Comparison of ENCODE assay signal across 21 cellular contexts in the genomic region with DNA sequence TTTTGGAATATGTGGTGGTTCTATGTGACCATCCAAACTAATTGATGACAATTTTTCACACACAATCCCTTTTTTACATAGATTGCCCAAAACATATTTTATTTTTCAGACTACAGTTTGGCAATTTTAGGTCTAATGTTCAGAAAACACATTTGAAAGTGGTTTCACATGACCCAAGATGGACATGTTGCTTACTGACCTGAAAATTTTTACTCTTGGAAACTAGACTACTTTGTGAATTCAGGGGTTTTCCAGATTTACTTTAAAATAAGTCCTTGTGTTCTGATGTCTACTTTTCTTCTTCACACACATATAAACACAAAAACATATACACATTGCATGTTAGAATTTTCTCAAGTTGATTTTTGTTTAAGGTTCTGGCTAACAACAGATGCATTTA.
"Had no signal": no experiment of that assay in that cellular context is flagged by ENCODE, and none has a peak within 500 bp of the region (broad histone marks: within the 10 kb centered on the region; RNA-seq: fewer than 3 reads in every experiment).

No MANE protein-coding gene starts in this region.

- H3K4me1 ChIP-seq: left lung, thyroid gland had no signal

- DNase-seq: activated CD4-positive, alpha-beta T cell treated with anti-CD3 and anti-CD28 coated beads, Interleukin-2, amount 10 ng/mL, durations not matched to agents 24 days and 14 days; activated CD8-positive, alpha-beta memory T cell treated with anti-CD3 and anti-CD28 coated beads, Interleukin-2, amount 50 U/mL, for 4 hours; activated effector memory CD4-positive, alpha-beta T cell treated with Interleukin-2 at 50 U/mL for 16 hours; activated T-cell treated with anti-CD3 and anti-CD28 coated beads, Interleukin-2, amount 50 U/mL, for 4 hours; effector CD4-positive, alpha-beta T cell; kidney; left lung; midbrain; nucleus accumbens; stimulated activated CD4-positive, alpha-beta T cell treated with anti-CD3 and anti-CD28 coated beads, Interleukin-12 subunit alpha, Interleukin-12 subunit beta, amount 100 ng/mL, for 4 hours; stimulated activated CD4-positive, alpha-beta T cell treated with anti-CD3 and anti-CD28 coated beads, Interleukin-1b, Interleukin-23, amount 100 ng/mL, for 48 hours; stimulated activated CD8-positive, alpha-beta memory T cell treated with anti-CD3 and anti-CD28 coated beads, Interleukin-4, amount 100 ng/mL, for 48 hours; stimulated activated naive CD4-positive, alpha-beta T cell treated with Interleukin-2 at 50 U/mL for 16 hours; T1000; thyroid gland had no signal

- H3K27ac Mint-ChIP-seq: activated CD4-positive, alpha-beta T cell treated with anti-CD3 and anti-CD28 coated beads, Interleukin-2, amount 10 ng/mL, durations not matched to agents 24 days and 14 days; activated naive CD4-positive, alpha-beta T cell treated with anti-CD3 and anti-CD28 coated beads, Interleukin-2, amount 50 U/mL, for 24 hours; nephron had no signal

- H3K9me3 ChIP-seq: left lung, thyroid gland had no signal

- H3K4me3 Mint-ChIP-seq: activated CD4-positive, alpha-beta T cell treated with anti-CD3 and anti-CD28 coated beads, Interleukin-2, amount 10 ng/mL, durations not matched to agents 24 days and 14 days; activated naive CD4-positive, alpha-beta T cell treated with anti-CD3 and anti-CD28 coated beads, Interleukin-2, amount 50 U/mL, for 24 hours; activated T-cell treated with anti-CD3 and anti-CD28 coated beads, Interleukin-2, amount 50 U/mL, for 4 hours; nephron had no signal

- H3K9me3 Mint-ChIP-seq: activated CD4-positive, alpha-beta T cell treated with anti-CD3 and anti-CD28 coated beads, Interleukin-2, amount 10 ng/mL, durations not matched to agents 24 days and 14 days; activated naive CD4-positive, alpha-beta T cell treated with anti-CD3 and anti-CD28 coated beads, Interleukin-2, amount 50 U/mL, for 24 hours; activated T-cell treated with anti-CD3 and anti-CD28 coated beads, Interleukin-2, amount 50 U/mL, for 4 hours had no signal

- H3K27ac ChIP-seq: left lung, thyroid gland had no signal

- FAIRE-seq: astrocyte, bronchial epithelial cell, frontal cortex, urothelium cell line had no signal

- H3K4me3 ChIP-seq: left lung, thyroid gland had no signal

- ATAC-seq: activated T-cell treated with anti-CD3 and anti-CD28 coated beads, Interleukin-2, amount 50 U/mL, for 4 hours; left lung had no signal

- H3K27me3 Mint-ChIP-seq: activated CD4-positive, alpha-beta T cell treated with anti-CD3 and anti-CD28 coated beads, Interleukin-2, amount 10 ng/mL, durations not matched to agents 24 days and 14 days; activated naive CD4-positive, alpha-beta T cell treated with anti-CD3 and anti-CD28 coated beads, Interleukin-2, amount 50 U/mL, for 24 hours had no signal

- H3K27me3 ChIP-seq: left lung, thyroid gland had no signal

- H3K36me3 ChIP-seq: left lung, thyroid gland had no signal
